Comparison of ENCODE assay signal across 8 cellular contexts in the genomic region with DNA sequence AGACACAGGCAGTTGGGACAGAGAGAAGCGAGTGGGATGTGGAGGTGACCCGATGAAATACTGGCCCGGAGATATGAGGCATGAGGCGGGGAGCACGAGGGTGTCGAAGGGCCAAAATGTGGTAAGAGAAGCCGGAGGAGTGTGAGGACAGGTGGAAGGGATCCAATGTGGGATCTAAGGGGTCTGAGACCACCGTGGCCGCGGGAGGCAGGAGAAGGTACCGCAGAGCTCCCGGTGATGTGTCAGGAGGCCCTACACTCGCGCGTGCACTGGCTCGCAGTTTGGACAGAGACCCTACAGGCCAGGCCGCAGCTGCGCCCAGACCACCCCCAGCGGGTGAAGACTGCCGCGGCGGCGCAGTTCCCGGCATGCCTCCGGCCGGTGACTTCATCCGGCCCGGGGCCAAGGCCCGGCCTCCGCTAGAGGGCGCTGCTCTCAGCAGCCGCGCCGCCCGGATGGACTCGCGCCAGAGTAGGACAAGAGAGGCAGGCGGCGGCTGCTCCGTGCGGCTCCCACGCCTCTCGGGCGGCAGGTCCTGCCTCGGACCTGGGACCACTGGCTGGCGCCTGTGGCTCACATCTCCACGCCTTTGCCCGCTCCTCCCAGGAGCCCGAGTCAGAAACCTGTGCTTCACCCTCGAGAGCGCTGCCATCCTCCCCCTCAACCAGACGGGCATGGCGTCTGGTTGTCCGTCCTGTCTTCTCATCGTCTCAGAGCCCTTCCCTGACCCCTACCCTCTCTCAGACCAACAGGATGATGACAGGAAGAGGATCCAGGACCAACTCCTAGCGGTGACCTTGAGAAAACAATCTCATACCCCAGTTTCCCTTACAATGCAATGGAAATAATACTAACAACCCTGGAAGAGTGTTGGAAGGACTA.
DNase-seq lines count a peak whose midpoint lies in the region; ATAC-seq and TF ChIP-seq lines count a peak whose summit lies in the region.

No MANE protein-coding gene starts in this region.

- DNase-seq in AG04449 (ENCODE audit: low read depth, low spot score) (no peak), NCI-H2171 treated with DMSO at 0.1 percent for 48 hours (lab: John Stamatoyannopoulos, UW) (peak; percentile 47), cerebellar cortex (ENCODE audit: low spot score) (peak; percentile 84), kidney glomerular epithelial cell (lab: John Stamatoyannopoulos, UW) (peak; percentile 77)
- DNase-seq in activated CD4-positive, CD25-positive, alpha-beta regulatory T cell treated with anti-CD3 and anti-CD28 coated beads, Interleukin-2, amount 50 U/mL, for 16 hours (ENCODE audit: low read depth, low spot score): peak; percentile 78
- DNase-seq in stimulated activated CD4-positive, alpha-beta T cell treated with anti-CD3 and anti-CD28 coated beads, Interleukin-1b, Interleukin-23, amount 100 ng/mL, for 1 hour (ENCODE audit: low read depth in 2 of 2): peak; percentile 77 to 92

- CTCF ChIA-PET in AG04449 (lab: Yijun Ruan, JAX): interaction anchor here (0.7 to 14.1 kb wide), 29 partner anchors 9 to 248 kb away, joined by 3 to 730 read pairs (median 4); a partner anchor contains a TSS

- H3K4me3 ChIP-seq in AG04449 (ENCODE audit: low read depth, low read length): peak overlapping the region; percentile 64

- POLR2A ChIA-PET in AG04449 (lab: Yijun Ruan, JAX): interaction anchor here (0.6 kb wide), 1 partner anchor 107 kb away, joined by 4 read pairs; no protein-coding TSS in a partner anchor

- ATAC-seq in GM18520 (IDR thresholded peaks at IDR 0.05; ENCODE audit: unreplicated experiment) (peak; percentile 84), HG03060 (IDR thresholded peaks at IDR 0.05; ENCODE audit: low read depth, unreplicated experiment) (peak; percentile 43)

- TF ChIP-seq CTCF in AG04449 (IDR thresholded peaks at IDR 0.05; ENCODE audit: insufficient read depth, low read length, missing control alignments): peak; percentile 94
